Comparison of ENCODE assay signal across 15 cellular contexts in genomic region chr6:168192901-168193815, GRCh38.
"Had no signal": no experiment of that assay in that cellular context is flagged by ENCODE, and none has a peak within 500 bp of the region (broad histone marks: within the 10 kb centered on the region; RNA-seq: fewer than 3 reads in every experiment).

No MANE protein-coding gene starts in this region.

- H3K9me3 ChIP-seq: neutrophil, tibial nerve had no signal

- H3K4me1 Mint-ChIP-seq: stimulated activated naive B cell treated with anti-CD40 and anti-IgM and Interleukin-4, amounts not matched to agents 10 μg/mL and 1 μg/mL and 100 μg/mL, for 72 hours had no signal

- ATAC-seq: activated CD4-positive, CD25-positive, alpha-beta regulatory T cell treated with anti-CD3 and anti-CD28 coated beads, Interleukin-2, amount 50 U/mL, for 24 hours; activated T-helper 17 cell treated with anti-CD3 and anti-CD28 coated beads, Interleukin-2, amount 50 U/mL, for 72 hours; effector memory CD8-positive, alpha-beta T cell; stimulated activated naive B cell treated with anti-CD40 and anti-IgM and Interleukin-4, amounts not matched to agents 10 μg/mL and 1 μg/mL and 100 μg/mL, for 72 hours had no signal

- H3K27me3 ChIP-seq: brain microvascular endothelial cell, neutrophil, tibial nerve had no signal

- H3K27me3 Mint-ChIP-seq: dendritic cell treated with granulocyte-macrophage colony-stimulating factor and Interleukin-4, amounts not matched to agents 40 ng/mL and 50 ng/mL, for 4 days had no signal

- H3K9me3 Mint-ChIP-seq: activated T-helper 17 cell treated with anti-CD3 and anti-CD28 coated beads, Interleukin-2, amount 50 U/mL, for 72 hours; dendritic cell treated with granulocyte-macrophage colony-stimulating factor and Interleukin-4, amounts not matched to agents 40 ng/mL and 50 ng/mL, for 4 days; effector memory CD8-positive, alpha-beta T cell; T-helper 2 cell treated with Interferon-gamma antibody and Interleukin-4, amounts not matched to agents 5 μg/mL and 100 μg/mL, for 36 hours had no signal

- H3K27ac ChIP-seq: brain microvascular endothelial cell, epithelial cell of prostate, neutrophil, tibial nerve had no signal

- H3K4me3 Mint-ChIP-seq: activated T-helper 17 cell treated with anti-CD3 and anti-CD28 coated beads, Interleukin-2, amount 50 U/mL, for 72 hours; dendritic cell treated with granulocyte-macrophage colony-stimulating factor and Interleukin-4, amounts not matched to agents 40 ng/mL and 50 ng/mL, for 4 days; effector memory CD8-positive, alpha-beta T cell; stimulated activated naive B cell treated with anti-CD40 and anti-IgM and Interleukin-4, amounts not matched to agents 10 μg/mL and 1 μg/mL and 100 μg/mL, for 72 hours; T-helper 2 cell treated with Interferon-gamma antibody and Interleukin-4, amounts not matched to agents 5 μg/mL and 100 μg/mL, for 36 hours had no signal

- H3K4me3 ChIP-seq: lung, tibial nerve had no signal

- H3K36me3 Mint-ChIP-seq: stimulated activated naive B cell treated with anti-CD40 and anti-IgM and Interleukin-4, amounts not matched to agents 10 μg/mL and 1 μg/mL and 100 μg/mL, for 72 hours had no signal

- H3K27ac Mint-ChIP-seq: activated T-helper 17 cell treated with anti-CD3 and anti-CD28 coated beads, Interleukin-2, amount 50 U/mL, for 72 hours; dendritic cell treated with granulocyte-macrophage colony-stimulating factor and Interleukin-4, amounts not matched to agents 40 ng/mL and 50 ng/mL, for 4 days; stimulated activated naive B cell treated with anti-CD40 and anti-IgM and Interleukin-4, amounts not matched to agents 10 μg/mL and 1 μg/mL and 100 μg/mL, for 72 hours; T-helper 2 cell treated with Interferon-gamma antibody and Interleukin-4, amounts not matched to agents 5 μg/mL and 100 μg/mL, for 36 hours had no signal

- H3K36me3 ChIP-seq: brain microvascular endothelial cell, neutrophil, tibial nerve had no signal

- DNase-seq: activated CD4-positive, alpha-beta T cell treated with anti-CD3 and anti-CD28 coated beads, Interleukin-2, amount 50 U/mL, for 1 hour; activated naive CD4-positive, alpha-beta T cell treated with Interleukin-2 at 50 U/mL for 16 hours; anterior cingulate cortex; brain microvascular endothelial cell; effector memory CD8-positive, alpha-beta T cell; midbrain; stimulated activated naive B cell treated with anti-CD40 and anti-IgM and Interleukin-4, amounts not matched to agents 10 μg/mL and 1 μg/mL and 100 μg/mL, for 72 hours had no signal
